9 cellular contexts compared by ENCODE assay signal in the genomic region with DNA sequence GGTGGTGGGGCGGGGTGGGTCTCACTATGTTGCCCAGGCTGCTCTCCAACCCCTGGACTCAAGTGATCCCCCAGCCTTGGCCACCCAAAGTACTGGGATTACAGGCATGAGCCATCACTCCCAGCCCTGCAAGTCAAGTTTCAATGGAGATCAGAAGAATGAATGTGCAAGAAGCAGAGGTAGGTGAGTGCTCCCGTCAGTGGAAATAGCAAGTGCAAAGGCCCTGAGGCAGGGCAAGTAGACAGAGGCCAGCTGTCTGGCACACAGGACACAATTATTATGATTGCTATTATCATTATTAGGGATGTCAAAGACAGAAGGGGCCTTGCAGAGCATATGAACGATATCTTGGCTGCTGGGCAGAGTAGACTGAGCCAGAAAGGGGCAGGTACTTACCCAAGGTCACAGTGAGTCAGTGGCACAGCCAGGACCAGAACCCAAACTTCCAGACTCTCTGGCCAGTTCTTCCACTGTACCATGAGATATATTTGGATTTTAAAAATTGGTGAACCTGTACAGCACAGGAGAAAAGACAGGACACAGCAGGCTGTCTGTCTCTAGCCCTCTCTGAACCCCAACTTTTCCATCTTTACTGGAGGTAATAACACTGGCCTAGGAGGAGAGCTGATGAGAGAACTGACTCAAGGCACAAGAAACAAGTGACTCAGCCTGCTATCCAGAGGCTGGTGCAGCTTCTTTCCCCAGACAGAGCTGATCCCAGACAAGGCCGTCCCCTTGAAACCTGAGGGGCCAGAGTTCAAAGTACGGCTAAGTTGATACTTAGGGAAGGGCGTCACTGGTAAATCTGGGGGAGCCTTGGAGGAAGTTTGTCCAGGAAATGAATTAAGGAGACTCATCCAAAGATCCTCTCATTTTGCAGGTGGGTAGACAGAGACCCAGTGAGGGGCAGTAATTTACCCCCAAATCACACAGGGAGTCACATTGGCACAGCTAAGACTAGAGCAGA. TPM values are rescaled to one million over a fixed set of nuclear protein-coding genes. Genes with fewer than 3 reads are reported as not detected.
DNase-seq lines count a peak whose midpoint lies in the region; ATAC-seq, FAIRE-seq and TF ChIP-seq lines count a peak whose summit lies in the region.
"Had no signal": no experiment of that assay in that cellular context is flagged by ENCODE, and none has a peak within 500 bp of the region (broad histone marks: within the 10 kb centered on the region; RNA-seq: fewer than 3 reads in every experiment).

No MANE protein-coding gene starts in this region.

- H3K36me3 Mint-ChIP-seq in activated naive CD8-positive, alpha-beta T cell treated with anti-CD3 and anti-CD28 coated beads, Interleukin-2, amount 10 ng/mL, durations not matched to agents 7 days and 5 days = peaks cover 9% of the 10 kb centered on the region

- in situ Hi-C loops in transverse colon (cut with MboI; ENCODE audit: low pct_ligation_motif_present in 1 of 4, low pct_unique_long_range_greater_than_20kb in 1 of 4, low sequenced_read_pairs in 3 of 4) = no loop called here

- no peak for TF ChIP-seq EP300 in transverse colon (IDR thresholded peaks at IDR 0.05; ENCODE audit: low read depth)

- intact Hi-C loops in heart left ventricle (cut with DNase I) (loop anchor here in 3 of 10 donors (5.0 kb wide), 1 partner anchor 33 kb away; the partner anchor contains the start of gene WDR31 (in 3 of the 3)), left cardiac atrium (cut with DNase I) (no loop called here), left lung (cut with DNase I) (no loop called here), transverse colon (cut with DNase I; ENCODE audit: low total_unique reads) (no loop called here)

- H3K9me3 Mint-ChIP-seq in activated naive CD8-positive, alpha-beta T cell treated with anti-CD3 and anti-CD28 coated beads, Interleukin-2, amount 10 ng/mL, durations not matched to agents 7 days and 5 days = no peaks in the 10 kb centered on the region

- peaks cover 0 to 29% (median 15%) of the 10 kb centered on the region in 9 donors for H3K36me3 ChIP-seq in heart left ventricle
- H3K36me3 ChIP-seq in left lung = peaks cover 0 to 19% of the 10 kb centered on the region in 2 donors
- peaks cover 0 to 13% (median 3%) of the 10 kb centered on the region in 4 donors for H3K36me3 ChIP-seq in transverse colon

- peaks cover 15% of the 10 kb centered on the region for H3K4me1 Mint-ChIP-seq in activated naive CD8-positive, alpha-beta T cell treated with anti-CD3 and anti-CD28 coated beads, Interleukin-2, amount 10 ng/mL, durations not matched to agents 7 days and 5 days

- 81 to 88% (median 85%) methylated on average over 6 of the region's 6 CpGs for WGBS in heart left ventricle, 4 donors
- WGBS in transverse colon (ENCODE audit: low coverage in 1 of 2), 2 donors = 67 to 100% methylated on average over 1 to 6 of the region's 6 CpGs

- POLR2A ChIA-PET in activated naive CD8-positive, alpha-beta T cell treated with anti-CD3 and anti-CD28 coated beads, Interleukin-2, amount 10 ng/mL, durations not matched to agents 7 days and 5 days (lab: Charles Lee) = interaction anchor here (0.5 to 2.7 kb wide), 4 partner anchors 19 to 1212 kb away, joined by 3 to 13 read pairs (median 5); partner anchors contain the start of genes ATP6V1G1, BSPRY and WDR31

- H3K9me3 ChIP-seq in heart left ventricle = no peaks in the 10 kb centered on the region
- no peaks in the 10 kb centered on the region for H3K9me3 ChIP-seq in left lung
- no peaks in the 10 kb centered on the region for H3K9me3 ChIP-seq in transverse colon

- DNase-seq in heart left ventricle = no peak
- no peak for DNase-seq in left cardiac atrium
- no peak for DNase-seq in activated naive CD8-positive, alpha-beta T cell treated with anti-CD3 and anti-CD28 coated beads, Interleukin-2, amount 10 ng/mL, durations not matched to agents 7 days and 5 days
- DNase-seq in left lung = no peak
- peak; percentile 75 for DNase-seq in transverse colon
- DNase-seq in middle frontal gyrus (ENCODE audit: extremely low spot score, low spot score) = no peak
- no peak for DNase-seq in D721Med (ENCODE audit: insufficient read length, low spot score)
- DNase-seq in omental fat pad (ENCODE audit: low spot score) = no peak
- DNase-seq: NCI-H446 had no signal

- peak overlapping the region; percentile 91 for H3K4me3 Mint-ChIP-seq in activated naive CD8-positive, alpha-beta T cell treated with anti-CD3 and anti-CD28 coated beads, Interleukin-2, amount 10 ng/mL, durations not matched to agents 7 days and 5 days

- no peak for FAIRE-seq in D721Med (lab: Jason Lieb, UNC)

- no peaks in the 10 kb centered on the region for H3K27me3 ChIP-seq in heart left ventricle
- H3K27me3 ChIP-seq in left lung = no peaks in the 10 kb centered on the region
- no peaks in the 10 kb centered on the region for H3K27me3 ChIP-seq in transverse colon

- ATAC-seq in heart left ventricle (peak in 1 of 4 donors; percentile 6), left cardiac atrium (no peak), left lung (no peak), omental fat pad (ENCODE audit: low FRiP score) (no peak)
- ATAC-seq in activated naive CD8-positive, alpha-beta T cell treated with anti-CD3 and anti-CD28 coated beads, Interleukin-2, amount 10 ng/mL, durations not matched to agents 7 days and 5 days (ENCODE audit: low read depth) = no peak

- H3K4me1 ChIP-seq in heart left ventricle (peaks cover 0 to 18% (median 4%) of the 10 kb centered on the region in 12 donors), left lung (peaks cover 0 to 9% of the 10 kb centered on the region in 2 donors), transverse colon (peaks cover 0 to 35% (median 23%) of the 10 kb centered on the region in 4 donors)

- H3K4me3 ChIP-seq in heart left ventricle = peak overlapping the region in 8 of 12 donors; percentile 74 to 99 (median 90)
- peak overlapping the region; percentile 59 to 83 for H3K4me3 ChIP-seq in left lung
- peak overlapping the region in 3 of 4 donors; percentile 56 to 89 (median 84) for H3K4me3 ChIP-seq in transverse colon

- TF ChIP-seq POLR2A in heart left ventricle (IDR thresholded peaks at IDR 0.05) (no peak), transverse colon (IDR thresholded peaks at IDR 0.05) (peak; percentile 51)

- H3K27ac Mint-ChIP-seq in activated naive CD8-positive, alpha-beta T cell treated with anti-CD3 and anti-CD28 coated beads, Interleukin-2, amount 10 ng/mL, durations not matched to agents 7 days and 5 days = peak overlapping the region; percentile 60

- H3K27ac ChIP-seq in heart left ventricle (peak overlapping the region in 1 of 12 donors; percentile 8), left lung (no peak overlapping the region), transverse colon (peak overlapping the region; percentile 81 to 96 (median 94))

- TF ChIP-seq CTCF in heart left ventricle (IDR thresholded peaks at IDR 0.05) (no peak), left lung (IDR thresholded peaks at IDR 0.05) (no peak), transverse colon (IDR thresholded peaks at IDR 0.05) (no peak), D721Med (IDR thresholded peaks at IDR 0.05; ENCODE audit: insufficient read depth, missing control alignments) (no peak), omental fat pad (IDR thresholded peaks at IDR 0.05) (no peak)

- no peaks in the 10 kb centered on the region for H3K27me3 Mint-ChIP-seq in activated naive CD8-positive, alpha-beta T cell treated with anti-CD3 and anti-CD28 coated beads, Interleukin-2, amount 10 ng/mL, durations not matched to agents 7 days and 5 days

RNA-seq across cellular contexts. Expression of gene HDHD3, which starts 1.4 kb away (rescaled TPM):
- total RNA-seq in heart left ventricle (10 to 100 TPM; 11.7 to 53.8 (median 19.4) TPM), left cardiac atrium (10 to 100 TPM in 1 of 2 donors, 1 to 10 TPM in 1; 8.7 to 18.8 TPM), left lung (10 to 100 TPM; 16.6 to 19.9 TPM), transverse colon (100 to 1,000 TPM; 156 to 269 (median 237) TPM), omental fat pad (10 to 100 TPM; 12.6 to 30.6 (median 16.7) TPM)
- polyA plus RNA-seq in heart left ventricle = 10 to 100 TPM; 16.2 to 49.0 TPM
- total RNA-seq in activated naive CD8-positive, alpha-beta T cell treated with anti-CD3 and anti-CD28 coated beads, Interleukin-2, amount 10 ng/mL, durations not matched to agents 7 days and 5 days = 10 to 100 TPM; 20.0 to 21.3 TPM

RNA-seq across cellular contexts. Expression of gene ALAD, which starts 25.7 kb away (rescaled TPM):
- total RNA-seq in heart left ventricle = 100 to 1,000 TPM in 2 of 9 donors, 10 to 100 TPM in 7; 39.8 to 153 (median 91.8) TPM
- 10 to 100 TPM; 51.1 to 74.3 TPM for polyA plus RNA-seq in heart left ventricle
- 10 to 100 TPM; 32.8 to 39.1 TPM for total RNA-seq in left cardiac atrium
- 10 to 100 TPM; 33.9 to 40.4 TPM for total RNA-seq in activated naive CD8-positive, alpha-beta T cell treated with anti-CD3 and anti-CD28 coated beads, Interleukin-2, amount 10 ng/mL, durations not matched to agents 7 days and 5 days
- 10 to 100 TPM; 36.8 to 48.7 TPM for total RNA-seq in left lung
- total RNA-seq in transverse colon = 100 to 1,000 TPM in 1 of 4 donors, 10 to 100 TPM in 3; 18.5 to 107 (median 63.0) TPM
- 10 to 100 TPM; 24.7 to 28.9 (median 25.7) TPM for total RNA-seq in omental fat pad

RNA-seq across cellular contexts. Expression of gene BSPRY, which starts 26.0 kb away (rescaled TPM):
- total RNA-seq in heart left ventricle (1 to 10 TPM in 7 of 9 donors, under 1 TPM in 1, not detected in 1; 0.39 to 7.6 (median 1.7) TPM), left cardiac atrium (1 to 10 TPM in 1 of 2 donors, under 1 TPM in 1; 0.27 to 1.6 TPM), left lung (10 to 100 TPM; 11.2 to 17.9 TPM), transverse colon (10 to 100 TPM in 3 of 4 donors, 1 to 10 TPM in 1; 9.0 to 36.8 (median 26.8) TPM), omental fat pad (under 1 TPM in 2 of 4 donors, not detected in 2; 0.19 to 0.63 TPM)
- 1 to 10 TPM in 1 of 2 donors, under 1 TPM in 1; 0.80 to 3.8 TPM for polyA plus RNA-seq in heart left ventricle
- 10 to 100 TPM in 1 of 2 experiments, 1 to 10 TPM in 1; 9.6 to 10.6 TPM for total RNA-seq in activated naive CD8-positive, alpha-beta T cell treated with anti-CD3 and anti-CD28 coated beads, Interleukin-2, amount 10 ng/mL, durations not matched to agents 7 days and 5 days

RNA-seq across cellular contexts. Expression of gene POLE3, which starts 35.1 kb away (rescaled TPM):
- total RNA-seq in heart left ventricle (10 to 100 TPM; 18.7 to 31.2 (median 24.3) TPM), left cardiac atrium (10 to 100 TPM; 21.9 to 22.9 TPM), left lung (10 to 100 TPM; 24.1 to 43.3 TPM), transverse colon (10 to 100 TPM in 3 of 4 donors, 1 to 10 TPM in 1; 4.2 to 58.7 (median 24.4) TPM), omental fat pad (10 to 100 TPM; 29.1 to 59.4 (median 32.2) TPM)
- 10 to 100 TPM; 14.9 to 72.4 TPM for polyA plus RNA-seq in heart left ventricle
- total RNA-seq in activated naive CD8-positive, alpha-beta T cell treated with anti-CD3 and anti-CD28 coated beads, Interleukin-2, amount 10 ng/mL, durations not matched to agents 7 days and 5 days = 10 to 100 TPM; 51.7 to 52.2 TPM

RNA-seq across cellular contexts. Expression of gene C9orf43, which starts 35.2 kb away (rescaled TPM):
- under 1 TPM in 4 of 9 donors, not detected in 5; 0.14 to 0.93 (median 0.49) TPM for total RNA-seq in heart left ventricle
- polyA plus RNA-seq in heart left ventricle = under 1 TPM; 0.15 to 0.27 TPM
- total RNA-seq in left cardiac atrium = under 1 TPM; 0.21 to 0.29 TPM
- total RNA-seq in activated naive CD8-positive, alpha-beta T cell treated with anti-CD3 and anti-CD28 coated beads, Interleukin-2, amount 10 ng/mL, durations not matched to agents 7 days and 5 days = under 1 TPM; 0.36 to 0.54 TPM
- under 1 TPM; 0.47 to 0.73 TPM for total RNA-seq in left lung
- under 1 TPM in 1 of 4 donors, not detected in 3; 0.75 TPM for total RNA-seq in transverse colon
- total RNA-seq in omental fat pad = under 1 TPM; 0.37 to 0.96 (median 0.53) TPM

Comparison
In these comparisons a context has a peak if more than half of its experiments do, and no peak if none do; other contexts are left out.
1. H3K27ac ChIP-seq: peak in transverse colon (4 of 4); none in left lung (0 of 2).
2. Peak in every context shown above with its lines, with median percentiles within 50 percentile points of each other: H3K4me3 ChIP-seq.